ENCODE assay signal across 10 cellular contexts in the genomic region with DNA sequence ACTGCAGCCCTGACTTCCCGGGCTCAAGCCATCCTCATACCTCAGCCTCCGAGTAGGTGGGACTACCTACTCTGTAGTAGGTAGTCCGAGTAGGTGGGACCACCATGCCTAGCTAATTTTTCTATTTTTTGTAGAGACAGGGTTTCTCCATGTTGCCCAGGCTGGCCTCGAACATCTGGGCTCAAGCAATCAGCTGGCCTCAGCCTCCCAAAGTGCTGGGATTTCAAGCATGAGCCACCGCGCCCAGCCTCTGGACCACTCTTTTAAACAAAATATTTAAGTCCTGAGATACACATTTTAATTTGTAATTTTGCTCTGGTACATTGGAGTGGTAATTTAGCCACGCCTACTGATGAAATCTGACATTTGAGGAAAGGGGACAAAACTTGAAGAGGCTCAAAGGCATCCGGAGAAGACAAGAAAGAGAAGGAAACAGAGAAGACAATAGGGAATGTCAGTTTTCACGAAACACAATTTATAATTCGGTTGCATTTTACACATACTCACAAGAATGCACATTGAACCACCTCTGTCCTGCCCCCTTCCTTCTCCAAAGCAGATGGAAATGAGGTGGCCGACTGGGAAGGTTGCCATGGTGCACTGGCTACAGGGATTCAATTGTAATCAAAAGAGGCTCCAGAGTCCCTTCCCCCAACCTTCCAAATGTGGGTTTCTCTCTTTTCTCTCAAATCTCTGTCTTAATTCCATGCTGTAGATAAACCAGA. TPM values are rescaled to one million over a fixed set of nuclear protein-coding genes. Genes with fewer than 3 reads are reported as not detected.
DNase-seq lines count a peak whose midpoint lies in the region; ATAC-seq lines count a peak whose summit lies in the region.
"Had no signal": no experiment of that assay in that cellular context is flagged by ENCODE, and none has a peak within 500 bp of the region (broad histone marks: within the 10 kb centered on the region; RNA-seq: fewer than 3 reads in every experiment).

No MANE protein-coding gene starts in this region.

- peaks cover 12% of the 10 kb centered on the region for H3K4me1 Mint-ChIP-seq in T-helper 1 cell treated with Interleukin-12 subunit alpha and Interleukin-12 subunit beta and Interleukin-4 antibody, amounts not matched to agents 30 μg/mL and 1 μg/mL, for 36 hours (ENCODE audit: low read depth)

- peak overlapping the region; percentile 26 for H3K27ac Mint-ChIP-seq in T-helper 1 cell treated with Interleukin-12 subunit alpha and Interleukin-12 subunit beta and Interleukin-4 antibody, amounts not matched to agents 30 μg/mL and 1 μg/mL, for 36 hours

- DNase-seq in T-helper 1 cell (no peak), amniotic stem cell (lab: John Stamatoyannopoulos, UW) (peak; percentile 60), hypothalamus (lab: John Stamatoyannopoulos, UW) (peak in 40 of 51 donors; percentile 5 to 81 (median 60)), RPMI8226 (no peak)
- DNase-seq in effector memory CD4-positive, alpha-beta T cell: no peak

- ATAC-seq in activated CD4-positive, CD25-positive, alpha-beta regulatory T cell treated with anti-CD3 and anti-CD28 coated beads, Interleukin-2, amount 50 U/mL, for 24 hours: no peak

- H3K4me3 Mint-ChIP-seq in T-helper 1 cell treated with Interleukin-12 subunit alpha and Interleukin-12 subunit beta and Interleukin-4 antibody, amounts not matched to agents 30 μg/mL and 1 μg/mL, for 36 hours: no peak overlapping the region

- no peaks in the 10 kb centered on the region for H3K27me3 ChIP-seq in effector memory CD4-positive, alpha-beta T cell (replicated peaks; ENCODE audit: control insufficient read depth, insufficient read depth, low read length, poor library complexity, severe bottlenecking)
- H3K27me3 ChIP-seq: BLaER1 treated with 17β-estradiol and CSF1 and Interleukin-3, amounts not matched to agents 10 nM and 100 nM had no signal

- H3K36me3 Mint-ChIP-seq in T-helper 1 cell treated with Interleukin-12 subunit alpha and Interleukin-12 subunit beta and Interleukin-4 antibody, amounts not matched to agents 30 μg/mL and 1 μg/mL, for 36 hours (ENCODE audit: low read depth): no peaks in the 10 kb centered on the region

- no peaks in the 10 kb centered on the region for H3K9me3 Mint-ChIP-seq in T-helper 1 cell treated with Interleukin-12 subunit alpha and Interleukin-12 subunit beta and Interleukin-4 antibody, amounts not matched to agents 30 μg/mL and 1 μg/mL, for 36 hours

- WGBS in urinary bladder: 51% methylated on average over 11 of the region's 11 CpGs

- no peaks in the 10 kb centered on the region for H3K4me1 ChIP-seq in urinary bladder (ENCODE audit: insufficient read depth)
- H3K4me1 ChIP-seq in effector memory CD4-positive, alpha-beta T cell (ENCODE audit: control insufficient read depth, insufficient read depth, low read length, poor library complexity, severe bottlenecking): no peaks in the 10 kb centered on the region

- no peak overlapping the region for H3K4me3 ChIP-seq in urinary bladder (ENCODE audit: low read depth, low read length)
- no peak overlapping the region for H3K4me3 ChIP-seq in effector memory CD4-positive, alpha-beta T cell (ENCODE audit: insufficient read depth, low read depth, low read length, poor library complexity, severe bottlenecking)
- H3K4me3 ChIP-seq: BLaER1 treated with 17β-estradiol and CSF1 and Interleukin-3, amounts not matched to agents 10 nM and 100 nM; thoracic aorta had no signal

- peaks cover 13% of the 10 kb centered on the region for H3K27me3 Mint-ChIP-seq in T-helper 1 cell treated with Interleukin-12 subunit alpha and Interleukin-12 subunit beta and Interleukin-4 antibody, amounts not matched to agents 30 μg/mL and 1 μg/mL, for 36 hours (ENCODE audit: low read depth)

- no peaks in the 10 kb centered on the region for H3K9me3 ChIP-seq in effector memory CD4-positive, alpha-beta T cell (ENCODE audit: control insufficient read depth, low read length)
- H3K9me3 ChIP-seq: BLaER1 treated with 17β-estradiol and CSF1 and Interleukin-3, amounts not matched to agents 10 nM and 100 nM; thoracic aorta had no signal

- H3K27ac ChIP-seq in urinary bladder (ENCODE audit: low read depth): peak overlapping the region; percentile 6
- H3K27ac ChIP-seq in effector memory CD4-positive, alpha-beta T cell (ENCODE audit: insufficient read depth, low read length, poor library complexity, severe bottlenecking): no peak overlapping the region
- H3K27ac ChIP-seq: thoracic aorta had no signal

- no peaks in the 10 kb centered on the region for H3K36me3 ChIP-seq in urinary bladder (ENCODE audit: insufficient read depth)
- H3K36me3 ChIP-seq in effector memory CD4-positive, alpha-beta T cell (ENCODE audit: control insufficient read depth, insufficient read depth, low read length): no peaks in the 10 kb centered on the region
- H3K36me3 ChIP-seq: BLaER1 treated with 17β-estradiol and CSF1 and Interleukin-3, amounts not matched to agents 10 nM and 100 nM; thoracic aorta had no signal

RNA-seq across cellular contexts. Expression of a gene that starts 9.7 kb away (rescaled TPM):
- total RNA-seq in urinary bladder: 645 TPM
- 683 TPM for polyA plus RNA-seq in urinary bladder

Comparison
In these comparisons a context has a peak if more than half of its experiments do, and no peak if none do; other contexts are left out.
1. DNase-seq: peak in amniotic stem cell (single experiment) and hypothalamus (40 of 51); none in T-helper 1 cell (0 of 5), RPMI8226 (single experiment) and effector memory CD4-positive, alpha-beta T cell (0 of 3).